In the genomic region with DNA sequence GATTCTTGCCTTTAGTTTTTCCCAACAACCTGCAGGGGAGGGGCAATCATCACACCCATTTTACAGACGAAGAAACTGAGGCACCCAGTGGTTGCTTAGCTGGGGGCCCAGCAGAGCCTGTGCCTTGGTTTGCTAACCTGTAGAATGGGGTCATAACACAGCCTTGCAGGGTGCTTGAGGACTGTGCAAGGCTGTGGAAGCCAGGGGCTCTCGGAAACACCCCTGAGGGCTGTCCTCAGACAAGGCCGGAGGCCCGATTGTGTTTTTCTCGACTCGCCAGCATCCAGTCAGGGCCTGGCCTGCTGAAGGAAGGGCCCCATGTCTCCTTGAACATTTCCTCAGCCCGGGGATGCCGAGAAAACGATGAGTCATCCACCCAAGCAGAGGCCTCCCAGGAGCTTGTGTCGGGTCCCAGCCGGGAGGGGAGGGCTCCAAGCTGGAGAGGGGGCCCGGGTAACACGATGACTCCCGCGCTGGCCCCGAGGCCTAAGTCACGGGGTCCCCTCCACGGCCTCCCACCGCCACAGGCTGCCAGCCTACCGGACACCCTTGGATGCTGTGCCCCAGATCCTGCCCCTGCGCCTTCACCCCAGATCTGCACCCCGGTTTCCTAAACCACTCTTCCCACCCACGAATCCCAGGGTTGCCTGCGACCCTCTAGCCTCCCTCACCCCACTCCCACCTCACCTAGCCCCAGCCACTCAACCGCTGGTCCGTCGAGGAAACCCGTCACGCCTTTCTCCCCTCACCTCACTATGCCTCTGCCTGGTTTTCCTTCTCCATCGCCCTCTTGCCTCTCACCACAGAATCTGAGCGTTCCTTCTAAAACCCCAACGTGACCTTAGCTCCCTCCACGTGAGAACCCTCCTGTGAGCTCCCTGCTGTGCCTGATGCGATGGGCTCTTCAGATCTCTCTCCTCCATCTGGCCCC, we compare ENCODE assay signal across 8 cellular contexts. TPM values are rescaled to one million over a fixed set of nuclear protein-coding genes. Genes with fewer than 3 reads are reported as not detected.
DNase-seq lines count a peak whose midpoint lies in the region; ATAC-seq and TF ChIP-seq lines count a peak whose summit lies in the region.

No MANE protein-coding gene starts in this region.

- CTCF ChIA-PET in A673 (lab: Charles Lee) = no interaction called here
- CTCF ChIA-PET in Caco-2 (lab: Charles Lee) = interaction anchor here (0.9 kb wide), 1 partner anchor 17 kb away, joined by 3 read pairs; no protein-coding TSS in a partner anchor

- H3K4me1 ChIP-seq in A673 (ENCODE audit: insufficient read depth, low read length, poor library complexity, severe bottlenecking) (no peaks in the 10 kb centered on the region), Caco-2 (peaks cover 11% of the 10 kb centered on the region)

- H3K4me1 Mint-ChIP-seq in Caco-2 (ENCODE audit: low read depth, unreplicated experiment) = no peaks in the 10 kb centered on the region

- BruUV-seq in A673 (replicated peaks; lab: Mats Ljungman, UMichigan) = no TSS peak
- no TSS peak for BruUV-seq in Caco-2 (replicated peaks; lab: Mats Ljungman, UMichigan)

- ATAC-seq in HG03139 (IDR thresholded peaks at IDR 0.05; ENCODE audit: unreplicated experiment) (no peak), HG03442 (IDR thresholded peaks at IDR 0.05; ENCODE audit: unreplicated experiment) (no peak)

- no peaks in the 10 kb centered on the region for H3K27me3 Mint-ChIP-seq in Caco-2 (ENCODE audit: insufficient read depth, unreplicated experiment)

- no peak overlapping the region for H3K27ac ChIP-seq in A673 (ENCODE audit: low read depth, low read length, poor library complexity, severe bottlenecking)

- intact Hi-C loops in A673 (cut with micrococcal nuclease; ENCODE audit: unreplicated experiment) (no loop called here), Caco-2 (cut with micrococcal nuclease; ENCODE audit: unreplicated experiment) (no loop called here)

- DNase-seq in A673 (ENCODE audit: low spot score) = peak; percentile 59
- DNase-seq in HK-2 (ENCODE audit: unreplicated experiment) = peak; percentile 73
- DNase-seq in activated CD4-positive, alpha-beta T cell treated with anti-CD3 and anti-CD28 coated beads for 4 hours = peak; percentile 35 to 49
- peak; percentile 83 for DNase-seq in fibroblast of villous mesenchyme (ENCODE audit: low read depth)
- DNase-seq in stimulated activated CD4-positive, alpha-beta T cell treated with anti-CD3 and anti-CD28 coated beads, Interleukin-4, amount 100 ng/mL, for 1 hour = peak; percentile 41
- DNase-seq in Caco-2 = no peak

- POLR2A ChIA-PET in A673 (lab: Charles Lee; ENCODE audit: low non-redundant PET) (no interaction called here), Caco-2 (lab: Charles Lee) (no interaction called here)

- no peak for TF ChIP-seq CTCF in A673 (conservative IDR thresholded peaks at IDR 0.05; ENCODE audit: low read depth, low read length)
- TF ChIP-seq CTCF in fibroblast of villous mesenchyme (IDR thresholded peaks at IDR 0.05; ENCODE audit: insufficient read depth, low read depth, low read length) = no peak
- no peak for TF ChIP-seq CTCF in Caco-2 (IDR thresholded peaks at IDR 0.05; ENCODE audit: insufficient read depth in 1 of 2, low read depth in 1 of 2, low read length in 1 of 2, severe bottlenecking in 1 of 2, unreplicated experiment in 1 of 2)

- H3K27me3 ChIP-seq in A673 (replicated peaks; ENCODE audit: insufficient read depth, low read depth, low read length, poor library complexity) (no peaks in the 10 kb centered on the region), Caco-2 (replicated peaks; ENCODE audit: control insufficient read depth, insufficient read depth, low read length) (no peaks in the 10 kb centered on the region)

- H3K4me3 ChIP-seq in A673 (ENCODE audit: low read depth, low read length, poor library complexity, severe bottlenecking) = no peak overlapping the region
- H3K4me3 ChIP-seq in fibroblast of villous mesenchyme (ENCODE audit: low read depth, low read length) = no peak overlapping the region
- H3K4me3 ChIP-seq in Caco-2 (ENCODE audit: low read depth, low read length) = no peak overlapping the region

- H3K9me3 Mint-ChIP-seq in Caco-2 (ENCODE audit: unreplicated experiment) = no peaks in the 10 kb centered on the region

- H3K36me3 ChIP-seq in A673 (ENCODE audit: insufficient read depth, low read length, poor library complexity, severe bottlenecking) = no peaks in the 10 kb centered on the region
- H3K36me3 ChIP-seq in Caco-2 (ENCODE audit: control insufficient read depth, insufficient read depth, low read length) = no peaks in the 10 kb centered on the region

- H3K4me3 Mint-ChIP-seq in Caco-2 (ENCODE audit: unreplicated experiment) = no peak overlapping the region

- no peaks in the 10 kb centered on the region for H3K36me3 Mint-ChIP-seq in Caco-2 (ENCODE audit: insufficient read depth, unreplicated experiment)

- H3K9me3 ChIP-seq in A673 (ENCODE audit: low read depth, low read length, poor library complexity, severe bottlenecking) (no peaks in the 10 kb centered on the region), Caco-2 (no peaks in the 10 kb centered on the region)

- H3K27ac Mint-ChIP-seq in Caco-2 (ENCODE audit: unreplicated experiment) = no peak overlapping the region

RNA-seq across cellular contexts. Expression of gene NOL4L, which starts 10.6 kb away (rescaled TPM):
- total RNA-seq in A673 (2021) (1.4 and 3.2 TPM in 2 replicates), fibroblast of villous mesenchyme (9.9 and 10.6 TPM in 2 replicates), Caco-2 (2022) (75.3 and 80.9 TPM in 2 replicates)

Comparison
In these comparisons a context has a peak if more than half of its experiments do, and no peak if none do; other contexts are left out.
1. DNase-seq: peak in A673 (single experiment), HK-2 (single experiment), activated CD4-positive, alpha-beta T cell treated with anti-CD3 and anti-CD28 coated beads for 4 hours (2 of 2), fibroblast of villous mesenchyme (single experiment) and stimulated activated CD4-positive, alpha-beta T cell treated with anti-CD3 and anti-CD28 coated beads, Interleukin-4, amount 100 ng/mL, for 1 hour (single experiment); none in Caco-2 (0 of 2).